Comparison of ENCODE assay signal across 8 cellular contexts in genomic region chr3:139533781-139534443, GRCh38. TPM values are rescaled to one million over a fixed set of nuclear protein-coding genes. Genes with fewer than 3 reads are reported as not detected.
DNase-seq lines count a peak whose midpoint lies in the region; ATAC-seq and TF ChIP-seq lines count a peak whose summit lies in the region.

No MANE protein-coding gene starts in this region.

- intact Hi-C loops in aorta (cut with DNase I), result no loop called here

- H3K4me3 ChIP-seq in GM12865 (ENCODE audit: low read depth, low read length) (no peak overlapping the region), aorta (ENCODE audit: low read length in 2 of 2) (no peak overlapping the region)

- peak overlapping the region; percentile 82 for H3K27ac ChIP-seq in VCaP
- H3K27ac ChIP-seq in aorta (ENCODE audit: low read depth in 1 of 2, low read length in 2 of 2), result peak overlapping the region; percentile 22 to 81

- 8 to 10% methylated on average over 15 of the region's 15 CpGs for WGBS in aorta, 2 donors

- H3K4me1 ChIP-seq in aorta (ENCODE audit: control insufficient read depth in 1 of 2, insufficient read depth in 2 of 2, low read length in 2 of 2), result peaks cover 0 to 4% of the 10 kb centered on the region in 2 donors

- peak; percentile 15 for DNase-seq in GM12865 (ENCODE audit: low read depth)
- DNase-seq in islet precursor cell, result peak; percentile 59
- DNase-seq in aorta, result peak; percentile 60 to 80
- DNase-seq in activated CD4-positive, alpha-beta T cell treated with anti-CD3 and anti-CD28 coated beads for 4 hours, result no peak
- DNase-seq in amniotic stem cell (lab: John Stamatoyannopoulos, UW), result no peak

- H3K36me3 ChIP-seq in aorta (ENCODE audit: control insufficient read depth in 1 of 2, insufficient read depth in 2 of 2, low read length in 1 of 2), result no peaks in the 10 kb centered on the region

- no peaks in the 10 kb centered on the region for H3K27me3 ChIP-seq in aorta (ENCODE audit: control insufficient read depth in 1 of 2, insufficient read depth in 2 of 2, low read length in 1 of 2)

- peak; percentile 47 for ATAC-seq in HG03378 (IDR thresholded peaks at IDR 0.05; ENCODE audit: unreplicated experiment)
- peak; percentile 53 for ATAC-seq in aorta (ENCODE audit: low FRiP score)
- no peak for ATAC-seq in HG03280 (IDR thresholded peaks at IDR 0.05; ENCODE audit: unreplicated experiment)

- TF ChIP-seq CTCF in GM12865 (IDR thresholded peaks at IDR 0.05; ENCODE audit: insufficient read depth, low read depth, low read length, missing control alignments) (no peak), VCaP (conservative IDR thresholded peaks at IDR 0.05) (no peak)

- no peaks in the 10 kb centered on the region for H3K9me3 ChIP-seq in aorta (ENCODE audit: control insufficient read depth, low read length)

RNA-seq across cellular contexts. Expression of gene RBP1, which starts 5.6 kb away (rescaled TPM):
- 10 to 100 TPM; 26.8 to 31.0 TPM for total RNA-seq in aorta
- 10 to 100 TPM; 31.9 to 60.4 TPM for polyA plus RNA-seq in aorta

RNA-seq across cellular contexts. Expression of gene RBP2, which starts 57.6 kb away (rescaled TPM):
- total RNA-seq in aorta, result not detected
- polyA plus RNA-seq in aorta, result 1,000 to 10,000 TPM in 1 of 2 donors, under 1 TPM in 1; 0.18 to 1,154 TPM

Comparison
In these comparisons a context has a peak if more than half of its experiments do, and no peak if none do; other contexts are left out.
1. DNase-seq: peak in GM12865 (single experiment), islet precursor cell (single experiment) and aorta (2 of 2); none in activated CD4-positive, alpha-beta T cell treated with anti-CD3 and anti-CD28 coated beads for 4 hours (0 of 2) and amniotic stem cell (single experiment).